Comparison of ENCODE assay signal across 15 cellular contexts in the genomic region with DNA sequence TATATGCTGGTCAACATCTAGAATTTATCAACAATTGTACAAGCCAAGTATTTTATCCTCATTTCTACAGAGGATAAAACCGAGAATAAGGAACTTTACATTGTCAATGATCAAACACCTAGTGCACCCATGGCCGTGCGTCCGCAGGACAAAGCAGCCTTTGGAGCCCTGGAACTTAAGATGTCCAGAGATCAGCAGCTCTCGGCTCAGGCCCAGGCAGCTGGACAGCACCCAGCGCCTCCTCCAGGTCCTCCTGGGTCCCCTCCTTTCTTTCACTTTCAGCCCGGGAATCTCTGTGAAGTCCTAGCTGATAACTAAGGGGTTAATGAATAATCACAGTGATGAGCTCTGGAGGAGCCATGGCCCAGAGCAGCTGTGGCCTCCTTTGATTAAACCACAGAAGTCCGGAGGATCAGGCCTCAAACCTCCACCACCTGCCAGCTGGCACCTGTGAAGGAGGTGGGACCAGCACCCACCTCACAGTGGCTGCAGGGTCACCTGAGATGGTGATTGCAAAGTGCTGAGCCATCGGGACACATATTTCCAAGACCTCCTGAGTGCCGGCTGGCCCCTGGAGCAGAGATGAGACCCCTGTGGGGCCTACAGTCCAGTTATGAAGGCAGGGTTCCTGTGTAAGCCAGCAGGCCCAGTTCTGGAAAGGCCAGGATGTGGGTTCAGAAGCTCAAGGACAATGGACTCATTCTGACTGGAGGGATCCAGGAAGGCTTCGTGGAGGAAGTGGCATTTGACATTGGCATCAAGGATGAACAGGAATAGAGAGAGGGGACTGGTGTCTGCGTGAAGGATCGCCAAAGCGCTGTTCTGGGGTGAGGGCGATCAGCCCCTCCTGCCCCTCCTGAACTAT. TPM values are rescaled to one million over a fixed set of nuclear protein-coding genes. Genes with fewer than 3 reads are reported as not detected.
DNase-seq lines count a peak whose midpoint lies in the region; ATAC-seq, FAIRE-seq and TF ChIP-seq lines count a peak whose summit lies in the region.
"Had no signal": no experiment of that assay in that cellular context is flagged by ENCODE, and none has a peak within 500 bp of the region (broad histone marks: within the 10 kb centered on the region; RNA-seq: fewer than 3 reads in every experiment).

No MANE protein-coding gene starts in this region.

- peaks cover 47% of the 10 kb centered on the region for H3K4me1 ChIP-seq in HepG2 (ENCODE audit: insufficient read depth, low read length)

- H4K20me1 ChIP-seq in HepG2 (ENCODE audit: insufficient read depth, low read length): no peaks in the 10 kb centered on the region

- H3K36me3 ChIP-seq in SK-N-MC (ENCODE audit: insufficient read depth, low read length) (no peaks in the 10 kb centered on the region), HepG2 (replicated peaks in 1 of 2; ENCODE audit: control insufficient read depth in 1 of 2, insufficient read depth in 2 of 2, low read length in 2 of 2) (no peaks in the 10 kb centered on the region)
- H3K36me3 ChIP-seq: esophagus muscularis mucosa, suprapubic skin had no signal

- POLR2A ChIA-PET in HepG2 (lab: Yijun Ruan, JAX): no interaction called here

- peak; percentile 78 for DNase-seq in COLO668 (lab: John Stamatoyannopoulos, UW; ENCODE audit: unreplicated experiment)
- DNase-seq in SK-N-MC (ENCODE audit: low read depth, low spot score): no peak
- DNase-seq in HepG2 (ENCODE audit: low spot score): no peak
- DNase-seq in substantia nigra (lab: John Stamatoyannopoulos, UW): no peak
- DNase-seq in stimulated activated naive CD4-positive, alpha-beta T cell treated with Interleukin-2 at 50 U/mL for 16 hours (lab: John Stamatoyannopoulos, UW): no peak
- DNase-seq in inferior parietal cortex (ENCODE audit: extremely low spot score): no peak
- DNase-seq in GM12892 (ENCODE audit: insufficient read length): no peak
- DNase-seq: AML-193; mesenchymal stem cell; MM.1S; NCI-H524 treated with DMSO at 0.1 percent for 48 hours; stimulated activated CD4-positive, alpha-beta T cell treated with anti-CD3 and anti-CD28 coated beads, Interleukin-2, amount 100 ng/mL, for 48 hours had no signal

- CTCF ChIA-PET in HepG2 (lab: Yijun Ruan, JAX; ENCODE audit: low intra/inter-chr PET ratio, low total read pairs): interaction anchor here (0.9 to 1.4 kb wide), 2 partner anchors 9 to 26 kb away, joined by 3 read pairs; no protein-coding TSS in a partner anchor

- peaks cover 29 to 74% of the 10 kb centered on the region in 2 experiments for H3K27me3 ChIP-seq in HepG2 (ENCODE audit: control insufficient read depth in 1 of 2, insufficient read depth in 2 of 2, low read length in 2 of 2)

- no TSS peak for BruUV-seq in HepG2 (replicated peaks; lab: Mats Ljungman, UMichigan)

- no peak for FAIRE-seq in HepG2 (lab: Jason Lieb, UNC)
- no peak for FAIRE-seq in GM12892 (lab: Jason Lieb, UNC)

- TF ChIP-seq EP300 in HepG2 (IDR thresholded peaks at IDR 0.05; ENCODE audit: low read depth in 2 of 2, low read length in 2 of 2) (no peak), HepG2 (CRISPR knock-in tag; IDR thresholded peaks at IDR 0.05; ENCODE audit: borderline replicate concordance) (no peak)

- no peak overlapping the region for H2AFZ ChIP-seq in HepG2 (ENCODE audit: low read length)

- no peak overlapping the region for H3K4me3 ChIP-seq in SK-N-MC
- H3K4me3 ChIP-seq in HepG2 (replicated peaks in 1 of 3; ENCODE audit: insufficient read depth in 1 of 3, low read depth in 2 of 3, low read length in 3 of 3): peak overlapping the region in 1 of 3 experiments; percentile 23; a peak in 1 of 6 replicates
- H3K4me3 ChIP-seq: esophagus muscularis mucosa, suprapubic skin had no signal

- intact Hi-C loops in HepG2 (cut with micrococcal nuclease; ENCODE audit: unreplicated experiment): no loop called here

- ATAC-seq in HepG2: no peak; the same call in 2 of the 3 replicates

- peak overlapping the region; percentile 48 for H3K27ac ChIP-seq in 22Rv1
- peak overlapping the region; percentile 77 for H3K27ac ChIP-seq in SK-N-MC
- H3K27ac ChIP-seq in HepG2 (ENCODE audit: extremely low read length, insufficient read depth, low read length): no peak overlapping the region
- H3K27ac ChIP-seq in substantia nigra (ENCODE audit: low read depth, low read length, poor library complexity, severe bottlenecking): no peak overlapping the region
- H3K27ac ChIP-seq: esophagus muscularis mucosa, suprapubic skin had no signal

- no peaks in the 10 kb centered on the region for H3K79me2 ChIP-seq in HepG2 (ENCODE audit: insufficient read depth, low read length)

- 3% methylated on average over 14 of the region's 15 CpGs for WGBS in HepG2 (ENCODE audit: low lambda C conversion rate)

- H3K9me3 ChIP-seq in SK-N-MC (ENCODE audit: low read depth, low read length): no peaks in the 10 kb centered on the region
- H3K9me3 ChIP-seq in HepG2 (ENCODE audit: low read length): no peaks in the 10 kb centered on the region
- H3K9me3 ChIP-seq: esophagus muscularis mucosa, suprapubic skin had no signal

- in situ Hi-C loops in HepG2 (cut with HindIII; ENCODE audit: extremely low pct_ligation_motif_present, low pct_unique_long_range_greater_than_20kb): no loop called here

- H3K4me2 ChIP-seq in HepG2 (ENCODE audit: low read depth, low read length): peak overlapping the region; percentile 64

- TF ChIP-seq CTCF in 22Rv1 (IDR thresholded peaks at IDR 0.05): no peak
- no peak for TF ChIP-seq CTCF in HepG2 (CRISPR knock-in tag; IDR thresholded peaks at IDR 0.05)

- no peak for TF ChIP-seq RAD21 in HepG2 (CRISPR knock-in tag; IDR thresholded peaks at IDR 0.05)

- H3K9ac ChIP-seq in SK-N-MC (ENCODE audit: insufficient read length) (no peak overlapping the region), HepG2 (ENCODE audit: insufficient read depth, low read depth, low read length) (no peak overlapping the region)

- TF ChIP-seq POLR2A in HepG2 (IDR thresholded peaks at IDR 0.05; ENCODE audit: insufficient read depth in 1 of 2, low read depth in 2 of 2, low read length in 2 of 2) (no peak), GM12892 (IDR thresholded peaks at IDR 0.05; ENCODE audit: low read depth, low read length) (no peak)

RNA-seq across cellular contexts. Expression of a gene that starts 11.6 kb away (rescaled TPM):
- 0.11 TPM in 1 of 2 replicates, not detected in the other for total RNA-seq in HepG2 (2016; rRNA removed; fragmentation: Illumina TruSeq; extraction: Trizol)
- total RNA-seq in HepG2 (2016; cell fraction: cytosol; rRNA removed; fragmentation: Illumina TruSeq; extraction: Trizol; ENCODE audit: low read depth): not detected in 2 replicates
- 0.13 TPM in 1 of 2 replicates, not detected in the other for total RNA-seq in HepG2 (2016; cell fraction: insoluble cytoplasmic fraction; rRNA removed; fragmentation: Illumina TruSeq; extraction: Trizol)
- not detected in 2 replicates for total RNA-seq in HepG2 (2016; cell fraction: membrane; rRNA removed; fragmentation: Illumina TruSeq; extraction: Trizol)
- total RNA-seq in HepG2 (2016; cell fraction: nucleus; rRNA removed; fragmentation: Illumina TruSeq; extraction: Trizol): not detected in 2 replicates
- polyA plus RNA-seq in HepG2 (2011; rRNA removed): 0.09 TPM in 1 of 2 replicates, not detected in the other
- polyA plus RNA-seq in HepG2 (2011; cell fraction: cytosol; rRNA removed): 0.09 and 0.24 TPM in 2 replicates
- 0.10 and 0.37 TPM in 2 replicates for polyA plus RNA-seq in HepG2 (2011; cell fraction: nucleus; rRNA removed)
- not detected in 2 replicates for polyA plus RNA-seq in HepG2 (2012)
- not detected in 2 replicates for polyA plus RNA-seq in HepG2 (2016; cell fraction: cytosol; fragmentation: Illumina TruSeq; extraction: Trizol; ENCODE audit: low read depth)
- not detected in 2 replicates for polyA plus RNA-seq in HepG2 (2016; cell fraction: insoluble cytoplasmic fraction; fragmentation: Illumina TruSeq; extraction: Trizol; ENCODE audit: low read depth)
- polyA plus RNA-seq in HepG2 (2016; cell fraction: membrane; fragmentation: Illumina TruSeq; extraction: Trizol; ENCODE audit: low read depth): not detected in 2 replicates
- not detected in 2 replicates for polyA plus RNA-seq in HepG2 (2016; cell fraction: nucleus; fragmentation: Illumina TruSeq; extraction: Trizol; ENCODE audit: insufficient read depth, low read depth)
- 19.7 TPM in 1 of 2 replicates, not detected in the other for polyA minus RNA-seq in HepG2 (2011; rRNA and poly(A)+ RNA removed; ENCODE audit: low replicate concordance)
- polyA minus RNA-seq in HepG2 (2011; cell fraction: cytosol; rRNA and poly(A)+ RNA removed): 0.99 and 1.4 TPM in 2 replicates
- polyA minus RNA-seq in HepG2 (2011; cell fraction: nucleus; rRNA and poly(A)+ RNA removed): 1.2 TPM in 1 of 2 replicates, not detected in the other
- polyA plus RNA-seq in GM12892 (2012; ENCODE audit: missing spikeins): not detected

RNA-seq across cellular contexts. Expression of a gene that starts 46.9 kb away (rescaled TPM):
- 91.6 and 103 TPM in 2 replicates for total RNA-seq in HepG2 (2016; rRNA removed; fragmentation: Illumina TruSeq; extraction: Trizol)
- 14.1 and 16.1 TPM in 2 replicates for total RNA-seq in HepG2 (2016; cell fraction: cytosol; rRNA removed; fragmentation: Illumina TruSeq; extraction: Trizol; ENCODE audit: low read depth)
- 81.2 and 109 TPM in 2 replicates for total RNA-seq in HepG2 (2016; cell fraction: insoluble cytoplasmic fraction; rRNA removed; fragmentation: Illumina TruSeq; extraction: Trizol)
- total RNA-seq in HepG2 (2016; cell fraction: membrane; rRNA removed; fragmentation: Illumina TruSeq; extraction: Trizol): 22.9 and 27.1 TPM in 2 replicates
- total RNA-seq in HepG2 (2016; cell fraction: nucleus; rRNA removed; fragmentation: Illumina TruSeq; extraction: Trizol): 53.2 and 63.8 TPM in 2 replicates
- polyA plus RNA-seq in HepG2 (2011; rRNA removed): 32.0 and 40.5 TPM in 2 replicates
- polyA plus RNA-seq in HepG2 (2011; cell fraction: cytosol; rRNA removed): 33.6 and 44.6 TPM in 2 replicates
- 85.2 and 96.0 TPM in 2 replicates for polyA plus RNA-seq in HepG2 (2011; cell fraction: nucleus; rRNA removed)
- polyA plus RNA-seq in HepG2 (2012): 41.8 and 44.3 TPM in 2 replicates
- 5.1 and 6.4 TPM in 2 replicates for polyA plus RNA-seq in HepG2 (2016; cell fraction: cytosol; fragmentation: Illumina TruSeq; extraction: Trizol; ENCODE audit: low read depth)
- 69.1 and 81.1 TPM in 2 replicates for polyA plus RNA-seq in HepG2 (2016; cell fraction: insoluble cytoplasmic fraction; fragmentation: Illumina TruSeq; extraction: Trizol; ENCODE audit: low read depth)
- polyA plus RNA-seq in HepG2 (2016; cell fraction: membrane; fragmentation: Illumina TruSeq; extraction: Trizol; ENCODE audit: low read depth): 9.8 and 11.1 TPM in 2 replicates
- polyA plus RNA-seq in HepG2 (2016; cell fraction: nucleus; fragmentation: Illumina TruSeq; extraction: Trizol; ENCODE audit: insufficient read depth, low read depth): 108 and 110 TPM in 2 replicates
- 118 and 166 TPM in 2 replicates for polyA minus RNA-seq in HepG2 (2011; rRNA and poly(A)+ RNA removed; ENCODE audit: low replicate concordance)
- polyA minus RNA-seq in HepG2 (2011; cell fraction: cytosol; rRNA and poly(A)+ RNA removed): 43.1 and 44.0 TPM in 2 replicates
- 18.8 and 20.1 TPM in 2 replicates for polyA minus RNA-seq in HepG2 (2011; cell fraction: nucleus; rRNA and poly(A)+ RNA removed)
- 37.8 TPM for polyA plus RNA-seq in GM12892 (2012; ENCODE audit: missing spikeins)

RNA-seq across cellular contexts. Expression of a gene that starts 48.3 kb away (rescaled TPM):
- 2.8 and 9.3 TPM in 2 replicates for total RNA-seq in HepG2 (2016; rRNA removed; fragmentation: Illumina TruSeq; extraction: Trizol)
- 4.5 and 5.0 TPM in 2 replicates for total RNA-seq in HepG2 (2016; cell fraction: cytosol; rRNA removed; fragmentation: Illumina TruSeq; extraction: Trizol; ENCODE audit: low read depth)
- total RNA-seq in HepG2 (2016; cell fraction: insoluble cytoplasmic fraction; rRNA removed; fragmentation: Illumina TruSeq; extraction: Trizol): 2.4 and 10.3 TPM in 2 replicates
- total RNA-seq in HepG2 (2016; cell fraction: membrane; rRNA removed; fragmentation: Illumina TruSeq; extraction: Trizol): 2.6 and 2.8 TPM in 2 replicates
- total RNA-seq in HepG2 (2016; cell fraction: nucleus; rRNA removed; fragmentation: Illumina TruSeq; extraction: Trizol): 14.8 and 15.9 TPM in 2 replicates
- 24.7 and 31.4 TPM in 2 replicates for polyA plus RNA-seq in HepG2 (2011; rRNA removed)
- 6.8 and 12.3 TPM in 2 replicates for polyA plus RNA-seq in HepG2 (2011; cell fraction: cytosol; rRNA removed)
- polyA plus RNA-seq in HepG2 (2011; cell fraction: nucleus; rRNA removed): 590 and 778 TPM in 2 replicates
- 11.7 and 19.1 TPM in 2 replicates for polyA plus RNA-seq in HepG2 (2012)
- polyA plus RNA-seq in HepG2 (2016; cell fraction: cytosol; fragmentation: Illumina TruSeq; extraction: Trizol; ENCODE audit: low read depth): 1.1 and 1.3 TPM in 2 replicates
- polyA plus RNA-seq in HepG2 (2016; cell fraction: insoluble cytoplasmic fraction; fragmentation: Illumina TruSeq; extraction: Trizol; ENCODE audit: low read depth): 3.4 and 3.7 TPM in 2 replicates
- polyA plus RNA-seq in HepG2 (2016; cell fraction: membrane; fragmentation: Illumina TruSeq; extraction: Trizol; ENCODE audit: low read depth): 1.9 and 2.4 TPM in 2 replicates
- polyA plus RNA-seq in HepG2 (2016; cell fraction: nucleus; fragmentation: Illumina TruSeq; extraction: Trizol; ENCODE audit: insufficient read depth, low read depth): 71.9 and 74.8 TPM in 2 replicates
- polyA minus RNA-seq in HepG2 (2011; rRNA and poly(A)+ RNA removed; ENCODE audit: low replicate concordance): 4.3 and 19.5 TPM in 2 replicates
- 4.6 and 4.9 TPM in 2 replicates for polyA minus RNA-seq in HepG2 (2011; cell fraction: cytosol; rRNA and poly(A)+ RNA removed)
- 24.9 and 31.0 TPM in 2 replicates for polyA minus RNA-seq in HepG2 (2011; cell fraction: nucleus; rRNA and poly(A)+ RNA removed)
- polyA plus RNA-seq in GM12892 (2012; ENCODE audit: missing spikeins): 8.9 TPM

RNA-seq across cellular contexts. Expression of a gene that starts 54.2 kb away (rescaled TPM):
- total RNA-seq in HepG2 (2016; rRNA removed; fragmentation: Illumina TruSeq; extraction: Trizol): 0.21 and 0.42 TPM in 2 replicates
- not detected in 2 replicates for total RNA-seq in HepG2 (2016; cell fraction: cytosol; rRNA removed; fragmentation: Illumina TruSeq; extraction: Trizol; ENCODE audit: low read depth)
- 0.31 and 0.48 TPM in 2 replicates for total RNA-seq in HepG2 (2016; cell fraction: insoluble cytoplasmic fraction; rRNA removed; fragmentation: Illumina TruSeq; extraction: Trizol)
- total RNA-seq in HepG2 (2016; cell fraction: membrane; rRNA removed; fragmentation: Illumina TruSeq; extraction: Trizol): 0.15 and 0.17 TPM in 2 replicates
- total RNA-seq in HepG2 (2016; cell fraction: nucleus; rRNA removed; fragmentation: Illumina TruSeq; extraction: Trizol): 0.59 and 0.63 TPM in 2 replicates
- polyA plus RNA-seq in HepG2 (2011; rRNA removed): 0.58 and 0.59 TPM in 2 replicates
- 0.13 and 0.23 TPM in 2 replicates for polyA plus RNA-seq in HepG2 (2011; cell fraction: cytosol; rRNA removed)
- 13.2 and 15.5 TPM in 2 replicates for polyA plus RNA-seq in HepG2 (2011; cell fraction: nucleus; rRNA removed)
- 0.51 and 0.55 TPM in 2 replicates for polyA plus RNA-seq in HepG2 (2012)
- 0.05 and 0.09 TPM in 2 replicates for polyA plus RNA-seq in HepG2 (2016; cell fraction: cytosol; fragmentation: Illumina TruSeq; extraction: Trizol; ENCODE audit: low read depth)
- polyA plus RNA-seq in HepG2 (2016; cell fraction: insoluble cytoplasmic fraction; fragmentation: Illumina TruSeq; extraction: Trizol; ENCODE audit: low read depth): 0.29 and 0.48 TPM in 2 replicates
- 0.13 and 0.29 TPM in 2 replicates for polyA plus RNA-seq in HepG2 (2016; cell fraction: membrane; fragmentation: Illumina TruSeq; extraction: Trizol; ENCODE audit: low read depth)
- polyA plus RNA-seq in HepG2 (2016; cell fraction: nucleus; fragmentation: Illumina TruSeq; extraction: Trizol; ENCODE audit: insufficient read depth, low read depth): 2.6 and 2.7 TPM in 2 replicates
- polyA minus RNA-seq in HepG2 (2011; rRNA and poly(A)+ RNA removed; ENCODE audit: low replicate concordance): 0.26 and 0.54 TPM in 2 replicates
- polyA minus RNA-seq in HepG2 (2011; cell fraction: cytosol; rRNA and poly(A)+ RNA removed): 0.53 TPM in 1 of 2 replicates, not detected in the other
- 1.8 and 1.9 TPM in 2 replicates for polyA minus RNA-seq in HepG2 (2011; cell fraction: nucleus; rRNA and poly(A)+ RNA removed)
- polyA plus RNA-seq in GM12892 (2012; ENCODE audit: missing spikeins): 0.11 TPM

Comparison
In these comparisons a context has a peak if more than half of its experiments do, and no peak if none do; other contexts are left out.
1. H3K27ac ChIP-seq: peak in 22Rv1 (single experiment) and SK-N-MC (single experiment); none in HepG2 (single experiment) and substantia nigra (single experiment).